Comparison of ENCODE assay signal across 8 cellular contexts in the genomic region with DNA sequence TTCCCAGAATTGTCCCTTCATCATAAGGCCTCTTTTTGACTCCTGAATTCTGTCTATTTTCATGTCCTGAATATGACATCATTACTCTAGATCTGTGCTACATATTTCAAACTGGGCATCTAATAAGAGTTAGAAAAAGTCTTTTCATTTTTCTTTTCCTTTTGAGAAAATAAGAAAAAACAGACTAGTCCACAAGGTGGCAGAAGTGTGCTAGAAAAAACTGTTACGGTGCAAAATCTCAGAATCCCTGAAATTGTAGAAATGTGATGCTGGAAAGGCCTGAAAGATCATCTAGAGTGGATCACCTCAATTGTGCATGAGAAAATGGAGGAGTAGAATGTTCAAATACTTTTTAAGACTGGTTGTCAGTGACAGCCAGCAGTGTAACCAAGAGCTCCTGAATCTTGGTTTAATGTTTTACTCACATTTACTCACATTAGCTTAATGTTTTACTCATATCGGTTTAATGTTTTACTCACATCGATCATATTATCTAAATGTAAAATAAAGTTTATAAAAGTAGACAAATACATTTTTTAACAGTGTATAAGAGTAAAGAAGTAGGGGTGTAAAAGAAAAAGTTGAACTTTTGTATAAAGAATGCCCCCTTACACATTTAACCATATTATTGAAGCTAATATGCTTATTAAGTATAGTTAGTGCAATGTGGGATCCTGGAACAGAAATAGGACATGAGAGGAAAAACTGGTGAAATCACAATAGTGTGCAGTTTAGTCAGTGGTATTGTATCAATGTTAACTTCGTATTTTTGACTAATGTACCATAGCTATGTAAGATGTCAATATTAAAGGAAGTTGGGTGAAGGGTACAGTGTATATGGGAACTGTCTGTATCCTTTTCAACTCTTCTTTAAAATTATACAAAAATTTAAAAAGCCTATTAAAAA. TPM values are rescaled to one million over a fixed set of nuclear protein-coding genes. Genes with fewer than 3 reads are reported as not detected.
DNase-seq lines count a peak whose midpoint lies in the region; ATAC-seq and TF ChIP-seq lines count a peak whose summit lies in the region.
"Had no signal": no experiment of that assay in that cellular context is flagged by ENCODE, and none has a peak within 500 bp of the region (broad histone marks: within the 10 kb centered on the region; RNA-seq: fewer than 3 reads in every experiment).

No MANE protein-coding gene starts in this region.

- DNase-seq in GM12865 (ENCODE audit: low read depth) (peak; percentile 1), NCI-H1417 treated with DMSO at 0.1 percent for 48 hours (lab: John Stamatoyannopoulos, UW) (peak; percentile 3), dermis blood vessel endothelial cell (peak; percentile 59), neural crest cell (ENCODE audit: low read depth, low spot score) (peak; percentile 14)
- no peak for DNase-seq in effector memory CD8-positive, alpha-beta T cell
- no peak for DNase-seq in activated naive CD4-positive, alpha-beta T cell treated with anti-CD3 and anti-CD28 coated beads, Interleukin-2, amount 50 U/mL, for 72 hours (ENCODE audit: low spot score in 2 of 2)

- TF ChIP-seq CTCF in GM12865 (IDR thresholded peaks at IDR 0.05; ENCODE audit: insufficient read depth, low read depth, low read length, missing control alignments) (peak; percentile 34), neural crest cell (conservative IDR thresholded peaks at IDR 0.05) (peak; percentile 72)

- H3K27me3 Mint-ChIP-seq in neural crest cell (ENCODE audit: low read depth): peaks cover 3% of the 10 kb centered on the region
- H3K27me3 Mint-ChIP-seq in effector memory CD8-positive, alpha-beta T cell: no peaks in the 10 kb centered on the region

- H3K4me3 Mint-ChIP-seq in neural crest cell: no peak overlapping the region
- H3K4me3 Mint-ChIP-seq in effector memory CD8-positive, alpha-beta T cell: no peak overlapping the region

- no peak overlapping the region for H3K4me3 ChIP-seq in GM12865 (ENCODE audit: low read depth, low read length)

- peaks cover 5% of the 10 kb centered on the region for H3K4me1 Mint-ChIP-seq in neural crest cell
- peaks cover 0 to 4% of the 10 kb centered on the region in 2 donors for H3K4me1 Mint-ChIP-seq in effector memory CD8-positive, alpha-beta T cell (ENCODE audit: low read depth in 2 of 2)

- no peak overlapping the region for H3K27ac Mint-ChIP-seq in neural crest cell (ENCODE audit: unreplicated experiment)
- no peak overlapping the region for H3K27ac Mint-ChIP-seq in effector memory CD8-positive, alpha-beta T cell
- H3K27ac Mint-ChIP-seq in activated naive CD4-positive, alpha-beta T cell treated with anti-CD3 and anti-CD28 coated beads, Interleukin-2, amount 50 U/mL, for 72 hours: no peak overlapping the region

- no peak for ATAC-seq in effector memory CD8-positive, alpha-beta T cell (replicated peaks)
- no peak for ATAC-seq in HG02885 (IDR thresholded peaks at IDR 0.05; ENCODE audit: poor library complexity, unreplicated experiment)
- ATAC-seq in activated naive CD4-positive, alpha-beta T cell treated with anti-CD3 and anti-CD28 coated beads, Interleukin-2, amount 50 U/mL, for 72 hours: no peak

- no peaks in the 10 kb centered on the region for H3K9me3 Mint-ChIP-seq in neural crest cell
- H3K9me3 Mint-ChIP-seq in effector memory CD8-positive, alpha-beta T cell: no peaks in the 10 kb centered on the region
- H3K9me3 Mint-ChIP-seq in activated naive CD4-positive, alpha-beta T cell treated with anti-CD3 and anti-CD28 coated beads, Interleukin-2, amount 50 U/mL, for 72 hours: no peaks in the 10 kb centered on the region

- no peaks in the 10 kb centered on the region for H3K36me3 Mint-ChIP-seq in neural crest cell (ENCODE audit: low read depth)
- no peaks in the 10 kb centered on the region for H3K36me3 Mint-ChIP-seq in effector memory CD8-positive, alpha-beta T cell (ENCODE audit: insufficient read depth)
- H3K36me3 Mint-ChIP-seq in activated naive CD4-positive, alpha-beta T cell treated with anti-CD3 and anti-CD28 coated beads, Interleukin-2, amount 50 U/mL, for 72 hours: no peaks in the 10 kb centered on the region

RNA-seq across cellular contexts. Expression of a gene that starts 15.2 kb away (rescaled TPM):
- total RNA-seq in dermis blood vessel endothelial cell: not detected in 2 replicates
- not detected in 2 replicates for total RNA-seq in neural crest cell
- not detected for total RNA-seq in activated naive CD4-positive, alpha-beta T cell treated with anti-CD3 and anti-CD28 coated beads, Interleukin-2, amount 50 U/mL, for 72 hours
- total RNA-seq: T-helper 2 cell treated with Interferon-gamma antibody and Interleukin-4, amounts not matched to agents 100 ng/mL and 5 ng/mL, for 36 hours had no signal

RNA-seq across cellular contexts. Expression of a gene that starts 30.3 kb away (rescaled TPM):
- 5.3 and 12.1 TPM in 2 replicates for total RNA-seq in dermis blood vessel endothelial cell
- total RNA-seq in neural crest cell: 0.28 TPM in 1 of 2 replicates, not detected in the other
- total RNA-seq in activated naive CD4-positive, alpha-beta T cell treated with anti-CD3 and anti-CD28 coated beads, Interleukin-2, amount 50 U/mL, for 72 hours: 1 to 10 TPM in 1 of 2 donors, under 1 TPM in 1; 0.71 to 2.5 TPM

RNA-seq across cellular contexts. Expression of a gene that starts 35.1 kb away (rescaled TPM):
- total RNA-seq in dermis blood vessel endothelial cell: 8.8 and 10.5 TPM in 2 replicates
- 23.6 and 26.2 TPM in 2 replicates for total RNA-seq in neural crest cell
- total RNA-seq in activated naive CD4-positive, alpha-beta T cell treated with anti-CD3 and anti-CD28 coated beads, Interleukin-2, amount 50 U/mL, for 72 hours: 10 to 100 TPM; 31.5 to 36.8 TPM

Comparison
In these comparisons a context has a peak if more than half of its experiments do, and no peak if none do; other contexts are left out.
1. DNase-seq: peak in GM12865 (single experiment), NCI-H1417 treated with DMSO at 0.1 percent for 48 hours (single experiment), dermis blood vessel endothelial cell (single experiment) and neural crest cell (single experiment); none in effector memory CD8-positive, alpha-beta T cell (0 of 3) and activated naive CD4-positive, alpha-beta T cell treated with anti-CD3 and anti-CD28 coated beads, Interleukin-2, amount 50 U/mL, for 72 hours (0 of 2).